Comparison of ENCODE assay signal across 1 cellular context in the genomic region with DNA sequence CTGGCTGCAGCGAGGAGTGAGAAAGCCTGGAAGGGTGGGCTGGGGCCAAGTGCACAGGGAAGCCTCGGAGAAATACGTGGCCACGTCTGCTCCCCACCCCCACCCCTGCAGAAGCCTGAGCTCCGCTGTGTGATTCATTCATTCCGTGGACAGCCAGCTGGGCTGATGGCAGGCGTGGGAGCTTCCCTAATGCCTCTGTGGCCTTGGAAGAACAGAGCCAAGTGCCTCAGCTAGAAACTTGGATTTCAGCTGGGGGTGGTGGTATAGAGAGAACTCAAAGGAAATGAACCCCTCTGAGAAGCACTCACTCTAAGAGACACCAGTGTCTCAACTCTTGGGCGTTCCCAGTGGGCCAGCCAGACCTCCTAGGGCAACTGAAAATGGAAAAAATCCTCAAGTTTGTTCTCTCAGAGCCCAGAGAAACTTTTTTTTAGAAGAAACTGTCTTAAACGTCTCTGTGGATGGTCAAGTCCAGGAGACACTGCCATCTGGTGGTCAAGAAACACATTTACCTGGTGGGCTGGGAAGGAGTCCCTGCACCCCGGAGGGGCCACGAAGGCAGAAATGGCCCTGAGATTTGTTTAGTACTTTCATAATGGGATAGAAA.
TF ChIP-seq lines count a peak whose summit lies in the region.

No MANE protein-coding gene starts in this region.

TF ChIP-seq in HEK293, 187 proteins besides CTCF, POLR2A, EP300 and RAD21 (continued from another document):
- TF ChIP-seq, protein P1, sequence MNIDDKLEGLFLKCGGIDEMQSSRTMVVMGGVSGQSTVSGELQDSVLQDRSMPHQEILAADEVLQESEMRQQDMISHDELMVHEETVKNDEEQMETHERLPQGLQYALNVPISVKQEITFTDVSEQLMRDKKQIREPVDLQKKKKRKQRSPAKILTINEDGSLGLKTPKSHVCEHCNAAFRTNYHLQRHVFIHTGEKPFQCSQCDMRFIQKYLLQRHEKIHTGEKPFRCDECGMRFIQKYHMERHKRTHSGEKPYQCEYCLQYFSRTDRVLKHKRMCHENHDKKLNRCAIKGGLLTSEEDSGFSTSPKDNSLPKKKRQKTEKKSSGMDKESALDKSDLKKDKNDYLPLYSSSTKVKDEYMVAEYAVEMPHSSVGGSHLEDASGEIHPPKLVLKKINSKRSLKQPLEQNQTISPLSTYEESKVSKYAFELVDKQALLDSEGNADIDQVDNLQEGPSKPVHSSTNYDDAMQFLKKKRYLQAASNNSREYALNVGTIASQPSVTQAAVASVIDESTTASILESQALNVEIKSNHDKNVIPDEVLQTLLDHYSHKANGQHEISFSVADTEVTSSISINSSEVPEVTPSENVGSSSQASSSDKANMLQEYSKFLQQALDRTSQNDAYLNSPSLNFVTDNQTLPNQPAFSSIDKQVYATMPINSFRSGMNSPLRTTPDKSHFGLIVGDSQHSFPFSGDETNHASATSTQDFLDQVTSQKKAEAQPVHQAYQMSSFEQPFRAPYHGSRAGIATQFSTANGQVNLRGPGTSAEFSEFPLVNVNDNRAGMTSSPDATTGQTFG (tag by site-specific recombination; IDR thresholded peaks at IDR 0.05; ENCODE audit: borderline replicate concordance), result no peak
- TF ChIP-seq ZNF140 (tag by site-specific recombination; IDR thresholded peaks at IDR 0.05) (no peak), YY2 (tag by site-specific recombination; IDR thresholded peaks at IDR 0.05) (no peak), ZFP37 (tag by site-specific recombination; IDR thresholded peaks at IDR 0.05) (no peak), ZNF548 (tag by site-specific recombination; IDR thresholded peaks at IDR 0.05) (no peak), ZNF626 (tag by site-specific recombination; IDR thresholded peaks at IDR 0.05) (no peak), ZNF785 (tag by site-specific recombination; IDR thresholded peaks at IDR 0.05) (no peak), KLF7 (tag by site-specific recombination; IDR thresholded peaks at IDR 0.05; ENCODE audit: borderline replicate concordance) (no peak)
- TF ChIP-seq, protein P2, sequence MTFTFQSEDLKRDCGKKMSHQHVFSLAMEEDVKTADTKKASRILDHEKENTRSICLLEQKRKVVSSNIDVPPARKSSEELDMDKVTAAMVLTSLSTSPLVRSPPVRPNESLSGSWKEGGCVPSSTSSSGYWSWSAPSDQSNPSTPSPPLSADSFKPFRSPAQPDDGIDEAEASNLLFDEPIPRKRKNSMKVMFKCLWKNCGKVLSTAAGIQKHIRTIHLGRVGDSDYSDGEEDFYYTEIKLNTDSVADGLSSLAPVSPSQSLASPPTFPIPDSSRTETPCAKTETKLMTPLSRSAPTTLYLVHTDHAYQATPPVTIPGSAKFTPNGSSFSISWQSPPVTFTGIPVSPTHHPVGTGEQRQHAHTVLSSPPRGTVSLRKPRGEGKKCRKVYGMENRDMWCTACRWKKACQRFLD (tag by site-specific recombination; IDR thresholded peaks at IDR 0.05), result no peak
TF ChIP-seq in HEK293: peak in this region for 3.
